8 cellular contexts compared by ENCODE assay signal in genomic region chr7:116671681-116672595, GRCh38. TPM values are rescaled to one million over a fixed set of nuclear protein-coding genes. Genes with fewer than 3 reads are reported as not detected.
A peak's percentile ranks its signal among the peaks of the same experiment; 100 is the strongest.
DNase-seq lines count a peak whose midpoint lies in the region; ATAC-seq and TF ChIP-seq lines count a peak whose summit lies in the region.

Gene MET, plus strand, starts transcription at chr7:116672196. Its CDS starts 26,889 bp downstream, at chr7:116699085.

- H3K4me1 Mint-ChIP-seq in activated CD8-positive, alpha-beta T cell treated with anti-CD3 and anti-CD28 coated beads for 36 hours (ENCODE audit: low read depth) = peaks cover 11% of the 10 kb centered on the region
- H3K4me1 Mint-ChIP-seq in stimulated activated naive CD8-positive, alpha-beta T cell treated with anti-CD3 and anti-CD28 coated beads, Interleukin-15, amount 100 ng/mL, for 72 hours = peaks cover 6% of the 10 kb centered on the region

- H3K9me3 Mint-ChIP-seq in activated CD8-positive, alpha-beta T cell treated with anti-CD3 and anti-CD28 coated beads for 36 hours = no peaks in the 10 kb centered on the region
- H3K9me3 Mint-ChIP-seq in stimulated activated naive CD8-positive, alpha-beta T cell treated with anti-CD3 and anti-CD28 coated beads, Interleukin-15, amount 100 ng/mL, for 72 hours = no peaks in the 10 kb centered on the region

- 1% methylated on average over 76 to 101 of the region's 101 CpGs for WGBS in esophagus, 2 donors

- DNase-seq in A673 (ENCODE audit: low spot score) (peak; percentile 82), NCI-H2081 (lab: John Stamatoyannopoulos, UW) (peak; percentile 82 to 89), mucosa of descending colon (peak; percentile 85 to 88 (median 86))
- peak; percentile 74 for DNase-seq in activated CD8-positive, alpha-beta T cell treated with anti-CD3 and anti-CD28 coated beads for 36 hours
- peak; percentile 47 to 63 for DNase-seq in stimulated activated naive CD8-positive, alpha-beta T cell treated with anti-CD3 and anti-CD28 coated beads, Interleukin-15, amount 100 ng/mL, for 72 hours

- POLR2A ChIA-PET in A673 (lab: Charles Lee; ENCODE audit: low non-redundant PET) = interaction anchor here (0.6 kb wide), 1 partner anchor 111 kb away, joined by 3 read pairs; no protein-coding TSS in a partner anchor
- POLR2A ChIA-PET in activated CD8-positive, alpha-beta T cell treated with anti-CD3 and anti-CD28 coated beads for 36 hours (lab: Charles Lee) = no interaction called here

- no peak within 1 kb of the TSS for H3K27ac Mint-ChIP-seq in activated CD8-positive, alpha-beta T cell treated with anti-CD3 and anti-CD28 coated beads for 36 hours
- H3K27ac Mint-ChIP-seq in stimulated activated naive CD8-positive, alpha-beta T cell treated with anti-CD3 and anti-CD28 coated beads, Interleukin-15, amount 100 ng/mL, for 72 hours = no peak within 1 kb of the TSS

- H3K27me3 ChIP-seq in A673 (replicated peaks; ENCODE audit: insufficient read depth, low read depth, low read length, poor library complexity) = no peaks in the 10 kb centered on the region
- H3K27me3 ChIP-seq in esophagus (ENCODE audit: control insufficient read depth in 1 of 2, insufficient read depth in 2 of 2, low read length in 2 of 2) = no peaks in the 10 kb centered on the region

- H3K36me3 ChIP-seq in A673 (ENCODE audit: insufficient read depth, low read length, poor library complexity, severe bottlenecking) (no peaks in the 10 kb centered on the region), esophagus (ENCODE audit: control insufficient read depth in 2 of 2, insufficient read depth in 2 of 2, low read length in 1 of 2) (no peaks in the 10 kb centered on the region), mucosa of descending colon (ENCODE audit: low read depth) (no peaks in the 10 kb centered on the region)

- CTCF ChIA-PET in A673 (lab: Charles Lee) = no interaction called here
- CTCF ChIA-PET in activated CD8-positive, alpha-beta T cell treated with anti-CD3 and anti-CD28 coated beads for 36 hours (lab: Charles Lee) = interaction anchor here (0.6 to 1.5 kb wide), 6 partner anchors 9 to 366 kb away, joined by 3 to 5 read pairs (median 4); no protein-coding TSS in a partner anchor

- no peak for TF ChIP-seq POLR2A in GM18505 (IDR thresholded peaks at IDR 0.05; ENCODE audit: borderline replicate concordance, extremely low read depth, insufficient read depth, insufficient read length)

- peak within 1 kb of the TSS; percentile 70 for H3K4me3 Mint-ChIP-seq in activated CD8-positive, alpha-beta T cell treated with anti-CD3 and anti-CD28 coated beads for 36 hours
- peak within 1 kb of the TSS; percentile 72 to 81 for H3K4me3 Mint-ChIP-seq in stimulated activated naive CD8-positive, alpha-beta T cell treated with anti-CD3 and anti-CD28 coated beads, Interleukin-15, amount 100 ng/mL, for 72 hours

- H3K9me3 ChIP-seq in A673 (ENCODE audit: low read depth, low read length, poor library complexity, severe bottlenecking) (no peaks in the 10 kb centered on the region), esophagus (ENCODE audit: control insufficient read depth in 2 of 2, insufficient read depth in 1 of 2, low read depth in 1 of 2, low read length in 1 of 2) (no peaks in the 10 kb centered on the region), mucosa of descending colon (no peaks in the 10 kb centered on the region)

- H3K36me3 Mint-ChIP-seq in activated CD8-positive, alpha-beta T cell treated with anti-CD3 and anti-CD28 coated beads for 36 hours (ENCODE audit: low read depth) = no peaks in the 10 kb centered on the region

- peaks cover 55% of the 10 kb centered on the region for H3K27me3 Mint-ChIP-seq in activated CD8-positive, alpha-beta T cell treated with anti-CD3 and anti-CD28 coated beads for 36 hours
- peaks cover 78% of the 10 kb centered on the region for H3K27me3 Mint-ChIP-seq in stimulated activated naive CD8-positive, alpha-beta T cell treated with anti-CD3 and anti-CD28 coated beads, Interleukin-15, amount 100 ng/mL, for 72 hours

- H3K27ac ChIP-seq in A673 (ENCODE audit: low read depth, low read length, poor library complexity, severe bottlenecking) (no peak within 1 kb of the TSS), esophagus (ENCODE audit: low read depth in 2 of 2, low read length in 1 of 2) (peak within 1 kb of the TSS; percentile 76 to 78)

- H3K4me1 ChIP-seq in A673 (ENCODE audit: insufficient read depth, low read length, poor library complexity, severe bottlenecking) (no peaks in the 10 kb centered on the region), esophagus (ENCODE audit: control insufficient read depth in 2 of 2, insufficient read depth in 2 of 2, low read length in 1 of 2) (no peaks in the 10 kb centered on the region), mucosa of descending colon (ENCODE audit: low read depth) (no peaks in the 10 kb centered on the region)

- intact Hi-C loops in A673 (cut with micrococcal nuclease; ENCODE audit: unreplicated experiment) (loop anchor here (2.0 to 10.0 kb wide), 3 partner anchors 80 to 497 kb away; no protein-coding TSS in a partner anchor), mucosa of descending colon (cut with DNase I, micrococcal nuclease) (loop anchor here in 1 of 2 donors (5.0 kb wide), 1 partner anchor 140 kb away; no protein-coding TSS in a partner anchor)
- intact Hi-C loops in activated CD8-positive, alpha-beta T cell treated with anti-CD3 and anti-CD28 coated beads for 36 hours (cut with micrococcal nuclease) = loop anchor here (5.0 to 10.0 kb wide), 2 partner anchors 113 to 135 kb away; no protein-coding TSS in a partner anchor

- ATAC-seq in GM18505 (IDR thresholded peaks at IDR 0.05; ENCODE audit: unreplicated experiment) = peak; percentile 92
- peak; percentile 95 for ATAC-seq in HG02885 (IDR thresholded peaks at IDR 0.05; ENCODE audit: poor library complexity, unreplicated experiment)
- ATAC-seq in activated CD8-positive, alpha-beta T cell treated with anti-CD3 and anti-CD28 coated beads for 36 hours = peak; percentile 92
- peak; percentile 96 for ATAC-seq in mucosa of descending colon
- peak; percentile 95 for ATAC-seq in stimulated activated naive CD8-positive, alpha-beta T cell treated with anti-CD3 and anti-CD28 coated beads, Interleukin-15, amount 100 ng/mL, for 72 hours

- peak; percentile 69 for TF ChIP-seq CTCF in A673 (conservative IDR thresholded peaks at IDR 0.05; ENCODE audit: low read depth, low read length)
- no peak for TF ChIP-seq CTCF in activated CD8-positive, alpha-beta T cell treated with anti-CD3 and anti-CD28 coated beads for 36 hours (IDR thresholded peaks at IDR 0.05)
- TF ChIP-seq CTCF in mucosa of descending colon (IDR thresholded peaks at IDR 0.05) = peak; percentile 5

- H3K4me3 ChIP-seq in A673 (ENCODE audit: low read depth, low read length, poor library complexity, severe bottlenecking) = peak within 1 kb of the TSS; percentile 64
- peak within 1 kb of the TSS; percentile 54 to 67 for H3K4me3 ChIP-seq in esophagus (ENCODE audit: low read depth in 1 of 2, low read length in 2 of 2)
- peak within 1 kb of the TSS; percentile 35 for H3K4me3 ChIP-seq in mucosa of descending colon

- no TSS peak for BruUV-seq in A673 (replicated peaks; lab: Mats Ljungman, UMichigan)

RNA-seq across cellular contexts. Expression of gene MET, which starts in this region (rescaled TPM):
- total RNA-seq in A673 (2021) = 5.7 and 6.8 TPM in 2 replicates
- total RNA-seq in activated CD8-positive, alpha-beta T cell treated with anti-CD3 and anti-CD28 coated beads for 36 hours = under 1 TPM; 0.16 to 0.27 TPM
- 1 to 10 TPM; 1.2 to 2.1 TPM for polyA plus RNA-seq in esophagus
- 10 to 100 TPM; 15.6 to 35.1 (median 31.0) TPM for total RNA-seq in mucosa of descending colon

Comparison
In these comparisons a context has a peak if more than half of its experiments do, and no peak if none do; other contexts are left out.
1. Peak in DNase-seq and ATAC-seq in activated CD8-positive, alpha-beta T cell treated with anti-CD3 and anti-CD28 coated beads for 36 hours; RNA of the gene not detected or under 1 TPM.